ENCODE assay signal across 8 cellular contexts in the genomic region with DNA sequence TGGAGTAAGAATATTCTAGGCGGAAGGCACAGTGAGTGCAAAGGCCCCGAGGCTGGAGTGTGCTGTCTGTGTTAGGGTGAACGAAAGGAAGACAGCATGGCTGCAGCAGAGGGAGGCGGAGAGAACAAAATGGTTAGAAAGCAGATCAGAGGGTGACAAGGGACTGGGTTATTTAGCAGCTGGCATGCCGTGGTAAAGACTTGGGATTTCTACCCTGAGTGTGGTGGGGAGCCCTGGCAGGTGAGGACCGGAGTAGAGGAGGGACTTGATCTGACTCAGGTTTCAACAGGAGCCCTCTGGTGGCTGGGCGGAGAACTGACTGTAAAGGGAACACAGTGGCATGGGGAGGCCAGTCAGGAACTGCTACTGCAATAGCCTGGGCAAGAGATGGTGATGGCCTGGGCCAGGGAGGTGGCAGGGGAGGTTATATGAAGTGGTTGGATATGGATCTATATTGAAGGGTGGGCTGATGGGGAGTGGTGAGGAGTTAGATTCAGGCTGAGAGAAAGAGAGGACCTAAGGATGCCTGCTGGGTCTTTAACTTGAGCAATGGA. TPM values are rescaled to one million over a fixed set of nuclear protein-coding genes. Genes with fewer than 3 reads are reported as not detected.
DNase-seq lines count a peak whose midpoint lies in the region; ATAC-seq and TF ChIP-seq lines count a peak whose summit lies in the region.

No MANE protein-coding gene starts in this region.

- H3K9me3 ChIP-seq in CD4-positive, CD25-positive, alpha-beta regulatory T cell (ENCODE audit: control insufficient read depth in 2 of 2, low read length in 2 of 2), result no peaks in the 10 kb centered on the region
- H3K9me3 ChIP-seq in right atrium auricular region, result no peaks in the 10 kb centered on the region
- H3K9me3 ChIP-seq in gastrocnemius medialis, result no peaks in the 10 kb centered on the region

- TF ChIP-seq CTCF in right atrium auricular region (IDR thresholded peaks at IDR 0.05) (peak; percentile 38 to 76), gastrocnemius medialis (IDR thresholded peaks at IDR 0.05 in 4 of 5, conservative IDR thresholded peaks at IDR 0.05 in 1 of 5) (peak; percentile 50 to 79 (median 69))

- no peak overlapping the region for H3K4me3 ChIP-seq in CD4-positive, CD25-positive, alpha-beta regulatory T cell (ENCODE audit: low read depth, low read length)
- H3K4me3 ChIP-seq in right atrium auricular region (no peak overlapping the region), gastrocnemius medialis (no peak overlapping the region)

- peak overlapping the region; percentile 20 to 86 (median 32) for H3K4me3 Mint-ChIP-seq in CD4-positive, CD25-positive, alpha-beta regulatory T cell
- H3K4me3 Mint-ChIP-seq in T-helper 2 cell treated with Interferon-gamma antibody and Interleukin-4, amounts not matched to agents 5 μg/mL and 100 μg/mL, for 36 hours, result peak overlapping the region; percentile 62

- no peaks in the 10 kb centered on the region for H3K9me3 Mint-ChIP-seq in CD4-positive, CD25-positive, alpha-beta regulatory T cell
- H3K9me3 Mint-ChIP-seq in T-helper 2 cell treated with Interferon-gamma antibody and Interleukin-4, amounts not matched to agents 5 μg/mL and 100 μg/mL, for 36 hours, result no peaks in the 10 kb centered on the region

- no peak for TF ChIP-seq POLR2A in gastrocnemius medialis (IDR thresholded peaks at IDR 0.05)
- no peak for TF ChIP-seq POLR2A in GM18505 (IDR thresholded peaks at IDR 0.05; ENCODE audit: borderline replicate concordance, extremely low read depth, insufficient read depth, insufficient read length)

- no peaks in the 10 kb centered on the region for H3K36me3 ChIP-seq in CD4-positive, CD25-positive, alpha-beta regulatory T cell (ENCODE audit: control insufficient read depth, insufficient read depth, low read length)
- H3K36me3 ChIP-seq in right atrium auricular region (no peaks in the 10 kb centered on the region), gastrocnemius medialis (no peaks in the 10 kb centered on the region)

- no peaks in the 10 kb centered on the region for H3K36me3 Mint-ChIP-seq in CD4-positive, CD25-positive, alpha-beta regulatory T cell
- no peaks in the 10 kb centered on the region for H3K36me3 Mint-ChIP-seq in T-helper 2 cell treated with Interferon-gamma antibody and Interleukin-4, amounts not matched to agents 5 μg/mL and 100 μg/mL, for 36 hours (ENCODE audit: low read depth)

- no peak overlapping the region for H3K27ac ChIP-seq in CD4-positive, CD25-positive, alpha-beta regulatory T cell (ENCODE audit: insufficient read depth, low read length, poor library complexity, severe bottlenecking)
- H3K27ac ChIP-seq in right atrium auricular region (no peak overlapping the region), gastrocnemius medialis (no peak overlapping the region)

- peak; percentile 79 to 94 (median 86) for DNase-seq in CD4-positive, CD25-positive, alpha-beta regulatory T cell
- peak; percentile 25 for DNase-seq in GOT3 (lab: John Stamatoyannopoulos, UW)
- peak; percentile 43 to 67 for DNase-seq in NCI-H1930 (lab: John Stamatoyannopoulos, UW)
- peak; percentile 83 for DNase-seq in T-helper 2 cell treated with Interferon-gamma antibody and Interleukin-4, amounts not matched to agents 5 μg/mL and 100 μg/mL, for 36 hours (ENCODE audit: low spot score)
- DNase-seq in amniotic stem cell (lab: John Stamatoyannopoulos, UW), result peak; percentile 34
- DNase-seq in right atrium auricular region (ENCODE audit: low spot score), result peak; percentile 91
- peak; percentile 44 to 72 for DNase-seq in gastrocnemius medialis

- H3K27me3 ChIP-seq in CD4-positive, CD25-positive, alpha-beta regulatory T cell (ENCODE audit: control insufficient read depth, insufficient read depth, low read length), result no peaks in the 10 kb centered on the region
- H3K27me3 ChIP-seq in right atrium auricular region (no peaks in the 10 kb centered on the region), gastrocnemius medialis (no peaks in the 10 kb centered on the region)

- peak; percentile 86 to 87 for ATAC-seq in CD4-positive, CD25-positive, alpha-beta regulatory T cell (ENCODE audit: low read depth in 2 of 2)
- peak in 1 of 2 donors; percentile 63 for ATAC-seq in gastrocnemius medialis
- ATAC-seq in GM18505 (IDR thresholded peaks at IDR 0.05; ENCODE audit: unreplicated experiment), result no peak

- H3K27ac Mint-ChIP-seq in CD4-positive, CD25-positive, alpha-beta regulatory T cell, result peak overlapping the region; percentile 70 to 94 (median 91)
- H3K27ac Mint-ChIP-seq in T-helper 2 cell treated with Interferon-gamma antibody and Interleukin-4, amounts not matched to agents 5 μg/mL and 100 μg/mL, for 36 hours, result peak overlapping the region; percentile 84

- H3K4me1 Mint-ChIP-seq in CD4-positive, CD25-positive, alpha-beta regulatory T cell, result peaks cover 23 to 53% (median 31%) of the 10 kb centered on the region in 4 donors
- H3K4me1 Mint-ChIP-seq in T-helper 2 cell treated with Interferon-gamma antibody and Interleukin-4, amounts not matched to agents 5 μg/mL and 100 μg/mL, for 36 hours (ENCODE audit: low read depth), result peaks cover 61% of the 10 kb centered on the region

- peaks cover 4% of the 10 kb centered on the region for H3K27me3 Mint-ChIP-seq in CD4-positive, CD25-positive, alpha-beta regulatory T cell
- H3K27me3 Mint-ChIP-seq in T-helper 2 cell treated with Interferon-gamma antibody and Interleukin-4, amounts not matched to agents 5 μg/mL and 100 μg/mL, for 36 hours (ENCODE audit: low read depth), result no peaks in the 10 kb centered on the region

- H3K4me1 ChIP-seq in CD4-positive, CD25-positive, alpha-beta regulatory T cell (ENCODE audit: control insufficient read depth, insufficient read depth, low read length, poor library complexity, severe bottlenecking), result peaks cover 35% of the 10 kb centered on the region
- peaks cover 0 to 4% of the 10 kb centered on the region in 2 donors for H3K4me1 ChIP-seq in right atrium auricular region
- H3K4me1 ChIP-seq in gastrocnemius medialis, result peaks cover 0 to 7% of the 10 kb centered on the region in 2 donors

- intact Hi-C loops in gastrocnemius medialis (cut with DNase I; ENCODE audit: low total_unique reads), result no loop called here

- in situ Hi-C loops in gastrocnemius medialis (cut with MboI; ENCODE audit: low sequenced_read_pairs in 4 of 4), result loop anchor here in 2 of 4 donors (10.0 to 25.0 kb wide), 2 partner anchors 183 to 321 kb away; a partner anchor contains a TSS

RNA-seq across cellular contexts. Expression of a gene that starts 38.0 kb away (rescaled TPM):
- total RNA-seq in CD4-positive, CD25-positive, alpha-beta regulatory T cell, result 161 TPM
- polyA plus RNA-seq in CD4-positive, CD25-positive, alpha-beta regulatory T cell, result 100 to 1,000 TPM; 105 to 149 (median 127) TPM
- total RNA-seq in right atrium auricular region (10 to 100 TPM; 28.0 to 46.2 TPM), gastrocnemius medialis (10 to 100 TPM in 2 of 4 donors, 1 to 10 TPM in 2; 5.0 to 23.0 (median 13.0) TPM)

RNA-seq across cellular contexts. Expression of a gene that starts 49.6 kb away (rescaled TPM):
- total RNA-seq in CD4-positive, CD25-positive, alpha-beta regulatory T cell, result 13.3 TPM
- 1 to 10 TPM; 8.2 to 9.6 (median 8.9) TPM for polyA plus RNA-seq in CD4-positive, CD25-positive, alpha-beta regulatory T cell
- 1 to 10 TPM; 7.5 to 9.8 TPM for total RNA-seq in right atrium auricular region
- 10 to 100 TPM in 1 of 4 donors, 1 to 10 TPM in 3; 6.3 to 12.3 (median 7.7) TPM for total RNA-seq in gastrocnemius medialis

RNA-seq across cellular contexts. Expression of a gene that starts 50.0 kb away (rescaled TPM):
- total RNA-seq in CD4-positive, CD25-positive, alpha-beta regulatory T cell, result 1.4 TPM
- 1 to 10 TPM in 1 of 4 donors, under 1 TPM in 3; 0.38 to 1.2 (median 0.72) TPM for polyA plus RNA-seq in CD4-positive, CD25-positive, alpha-beta regulatory T cell
- total RNA-seq in right atrium auricular region, result 1 to 10 TPM; 1.3 to 1.4 TPM
- under 1 TPM in 1 of 4 donors, not detected in 3; 0.22 TPM for total RNA-seq in gastrocnemius medialis

Comparison
In these comparisons a context has a peak if more than half of its experiments do, and no peak if none do; other contexts are left out.
1. DNase-seq: peak in every context shown above with its lines; median percentile 91 in right atrium auricular region; 86 in CD4-positive, CD25-positive, alpha-beta regulatory T cell; 83 in T-helper 2 cell treated with Interferon-gamma antibody and Interleukin-4, amounts not matched to agents 5 μg/mL and 100 μg/mL, for 36 hours; 58 in gastrocnemius medialis; 55 in NCI-H1930; 34 in amniotic stem cell; 25 in GOT3.